ENCODE assay signal across 32 cellular contexts in the genomic region with DNA sequence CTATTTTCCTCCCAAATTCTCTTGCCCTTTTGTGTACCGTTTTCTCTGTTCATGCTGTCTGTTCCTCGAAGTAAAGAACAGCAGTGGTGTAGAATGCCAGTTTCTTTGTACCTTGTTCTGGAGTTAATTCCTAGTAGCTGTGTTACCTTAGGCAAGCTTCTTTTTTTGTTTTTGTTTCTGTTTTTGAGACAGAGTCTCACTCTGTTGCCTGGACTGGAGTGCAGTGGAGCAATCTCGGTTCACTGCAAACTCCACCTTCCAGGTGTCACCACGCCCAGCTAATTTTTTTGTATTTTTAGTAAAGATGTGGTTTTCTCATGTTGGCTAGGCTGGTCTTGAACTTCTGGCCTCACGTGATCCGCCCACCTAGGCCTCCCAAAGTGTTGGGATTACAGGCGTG.
"Had no signal": no experiment of that assay in that cellular context is flagged by ENCODE, and none has a peak within 500 bp of the region (broad histone marks: within the 10 kb centered on the region; RNA-seq: fewer than 3 reads in every experiment).

No MANE protein-coding gene starts in this region.

- H3K9me3 ChIP-seq: ascending aorta had no signal

- H3K4me1 ChIP-seq: ascending aorta had no signal

- H3K36me3 ChIP-seq: cardiac muscle cell had no signal

- FAIRE-seq: bronchial epithelial cell, TTC549 had no signal

- ATAC-seq: activated CD4-positive, alpha-beta T cell treated with anti-CD3 and anti-CD28 coated beads for 36 hours; activated CD4-positive, CD25-positive, alpha-beta regulatory T cell treated with anti-CD3 and anti-CD28 coated beads, Interleukin-2, amount 50 U/mL, for 24 hours; activated CD8-positive, alpha-beta memory T cell treated with anti-CD3 and anti-CD28 coated beads, Interleukin-2, amount 10 ng/mL, durations not matched to agents 7 days and 5 days; activated CD8-positive, alpha-beta T cell treated with anti-CD3 and anti-CD28 coated beads, Interleukin-2, amount 10 ng/mL, durations not matched to agents 7 days and 5 days; activated naive CD8-positive, alpha-beta T cell treated with anti-CD3 and anti-CD28 coated beads, Interleukin-2, amount 50 U/mL, for 24 hours had no signal

- H3K27ac ChIP-seq: ascending aorta, cardiac muscle cell, VCaP had no signal

- DNase-seq: activated CD4-positive, alpha-beta memory T cell treated with anti-CD3 and anti-CD28 coated beads, Interleukin-2, amount 10 ng/mL, durations not matched to agents 7 days and 5 days; activated CD4-positive, alpha-beta T cell treated with anti-CD3 and anti-CD28 coated beads for 1 hour; activated CD4-positive, alpha-beta T cell treated with anti-CD3 and anti-CD28 coated beads for 36 hours; activated CD4-positive, alpha-beta T cell treated with anti-CD3 and anti-CD28 coated beads for 48 hours; activated CD4-positive, alpha-beta T cell treated with anti-CD3 and anti-CD28 coated beads, Interleukin-2, amount 10 ng/mL, durations not matched to agents 7 days and 5 days; activated CD4-positive, alpha-beta T cell treated with anti-CD3 and anti-CD28 coated beads, Interleukin-2, amount 50 U/mL, for 48 hours; activated CD4-positive, CD25-positive, alpha-beta regulatory T cell; activated CD8-positive, alpha-beta memory T cell treated with anti-CD3 and anti-CD28 coated beads for 24 hours; activated CD8-positive, alpha-beta memory T cell treated with anti-CD3 and anti-CD28 coated beads, Interleukin-2, amount 10 ng/mL, durations not matched to agents 7 days and 5 days; activated CD8-positive, alpha-beta memory T cell treated with anti-CD3 and anti-CD28 coated beads, Interleukin-2, amount 50 U/mL, for 48 hours; activated CD8-positive, alpha-beta T cell treated with anti-CD3 and anti-CD28 coated beads, Interleukin-2, amount 10 ng/mL, durations not matched to agents 7 days and 5 days; activated effector memory CD4-positive, alpha-beta T cell treated with Interleukin-2 at 50 U/mL for 16 hours; activated gamma-delta T cell; activated naive CD4-positive, alpha-beta T cell treated with anti-CD3 and anti-CD28 coated beads, Interleukin-2, amount 10 ng/mL, durations not matched to agents 7 days and 5 days; activated naive CD4-positive, alpha-beta T cell treated with Interleukin-2 at 50 U/mL for 16 hours; activated naive CD8-positive, alpha-beta T cell treated with anti-CD3 and anti-CD28 coated beads, Interleukin-2, amount 10 ng/mL, durations not matched to agents 7 days and 5 days; activated naive CD8-positive, alpha-beta T cell treated with anti-CD3 and anti-CD28 coated beads, Interleukin-2, amount 50 U/mL, for 24 hours; activated T-cell treated with anti-CD3 and anti-CD28 coated beads, Interleukin-2, amount 50 U/mL, for 24 hours; activated T-cell treated with anti-CD3 and anti-CD28 coated beads, Interleukin-2, amount 50 U/mL, for 48 hours; amygdala; anterior cingulate cortex; caudate nucleus; cerebellar nuclear complex; T-helper 1 cell; T-helper 2 cell; T-helper 9 cell had no signal

- H3K27me3 ChIP-seq: ascending aorta, cardiac muscle cell had no signal

- H3K4me3 ChIP-seq: ascending aorta, cardiac muscle cell had no signal
